In genomic region chr2:46697830-46698323, GRCh38 we compare ENCODE assay signal across 1 cellular context.
TF ChIP-seq lines count a peak whose summit lies in the region.

No MANE protein-coding gene starts in this region.

TF ChIP-seq in HepG2, 621 proteins besides CTCF, POLR2A, EP300 and RAD21 (continued from another document and continues in another):
- TF ChIP-seq, protein P1, sequence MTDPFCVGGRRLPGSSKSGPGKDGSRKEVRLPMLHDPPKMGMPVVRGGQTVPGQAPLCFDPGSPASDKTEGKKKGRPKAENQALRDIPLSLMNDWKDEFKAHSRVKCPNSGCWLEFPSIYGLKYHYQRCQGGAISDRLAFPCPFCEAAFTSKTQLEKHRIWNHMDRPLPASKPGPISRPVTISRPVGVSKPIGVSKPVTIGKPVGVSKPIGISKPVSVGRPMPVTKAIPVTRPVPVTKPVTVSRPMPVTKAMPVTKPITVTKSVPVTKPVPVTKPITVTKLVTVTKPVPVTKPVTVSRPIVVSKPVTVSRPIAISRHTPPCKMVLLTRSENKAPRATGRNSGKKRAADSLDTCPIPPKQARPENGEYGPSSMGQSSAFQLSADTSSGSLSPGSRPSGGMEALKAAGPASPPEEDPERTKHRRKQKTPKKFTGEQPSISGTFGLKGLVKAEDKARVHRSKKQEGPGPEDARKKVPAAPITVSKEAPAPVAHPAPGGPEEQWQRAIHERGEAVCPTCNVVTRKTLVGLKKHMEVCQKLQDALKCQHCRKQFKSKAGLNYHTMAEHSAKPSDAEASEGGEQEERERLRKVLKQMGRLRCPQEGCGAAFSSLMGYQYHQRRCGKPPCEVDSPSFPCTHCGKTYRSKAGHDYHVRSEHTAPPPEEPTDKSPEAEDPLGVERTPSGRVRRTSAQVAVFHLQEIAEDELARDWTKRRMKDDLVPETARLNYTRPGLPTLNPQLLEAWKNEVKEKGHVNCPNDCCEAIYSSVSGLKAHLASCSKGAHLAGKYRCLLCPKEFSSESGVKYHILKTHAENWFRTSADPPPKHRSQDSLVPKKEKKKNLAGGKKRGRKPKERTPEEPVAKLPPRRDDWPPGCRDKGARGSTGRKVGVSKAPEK (CRISPR knock-in tag; IDR thresholded peaks at IDR 0.05; ENCODE audit: borderline replicate concordance), result no peak
- TF ChIP-seq ZNF557 (CRISPR knock-in tag; IDR thresholded peaks at IDR 0.05), result 0 out of 2 replicates have a peak, but pooled peaks have one; percentile 29
- TF ChIP-seq RFX3 (CRISPR knock-in tag; IDR thresholded peaks at IDR 0.05), result no peak
- TF ChIP-seq PHF21A (CRISPR knock-in tag; IDR thresholded peaks at IDR 0.05), result peak; percentile 30
- no peak for TF ChIP-seq ZNF879 (CRISPR knock-in tag; IDR thresholded peaks at IDR 0.05)
- TF ChIP-seq, protein P2, sequence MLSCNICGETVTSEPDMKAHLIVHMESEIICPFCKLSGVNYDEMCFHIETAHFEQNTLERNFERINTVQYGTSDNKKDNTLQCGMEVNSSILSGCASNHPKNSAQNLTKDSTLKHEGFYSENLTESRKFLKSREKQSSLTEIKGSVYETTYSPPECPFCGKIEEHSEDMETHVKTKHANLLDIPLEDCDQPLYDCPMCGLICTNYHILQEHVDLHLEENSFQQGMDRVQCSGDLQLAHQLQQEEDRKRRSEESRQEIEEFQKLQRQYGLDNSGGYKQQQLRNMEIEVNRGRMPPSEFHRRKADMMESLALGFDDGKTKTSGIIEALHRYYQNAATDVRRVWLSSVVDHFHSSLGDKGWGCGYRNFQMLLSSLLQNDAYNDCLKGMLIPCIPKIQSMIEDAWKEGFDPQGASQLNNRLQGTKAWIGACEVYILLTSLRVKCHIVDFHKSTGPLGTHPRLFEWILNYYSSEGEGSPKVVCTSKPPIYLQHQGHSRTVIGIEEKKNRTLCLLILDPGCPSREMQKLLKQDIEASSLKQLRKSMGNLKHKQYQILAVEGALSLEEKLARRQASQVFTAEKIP (CRISPR knock-in tag; IDR thresholded peaks at IDR 0.05; ENCODE audit: borderline replicate concordance), result no peak
- no peak for TF ChIP-seq MAZ (IDR thresholded peaks at IDR 0.05; ENCODE audit: borderline replicate concordance, low read depth, low read length)
- TF ChIP-seq MAZ (CRISPR knock-in tag; IDR thresholded peaks at IDR 0.05; ENCODE audit: low read depth), result no peak
- TF ChIP-seq ZNF232 (CRISPR knock-in tag; IDR thresholded peaks at IDR 0.05; ENCODE audit: borderline replicate concordance), result no peak
- TF ChIP-seq FOXM1 (CRISPR knock-in tag; IDR thresholded peaks at IDR 0.05), result no peak
- peak; percentile 2; the same call in 1 of the 2 replicates for TF ChIP-seq PHF8 (CRISPR knock-in tag; IDR thresholded peaks at IDR 0.05)
- no peak for TF ChIP-seq ZFP41 (CRISPR knock-in tag; IDR thresholded peaks at IDR 0.05; ENCODE audit: borderline replicate concordance)
- no peak for TF ChIP-seq MTA3 (CRISPR knock-in tag; IDR thresholded peaks at IDR 0.05)
- TF ChIP-seq ZNF580 (CRISPR knock-in tag; IDR thresholded peaks at IDR 0.05; ENCODE audit: borderline replicate concordance, low read depth), result no peak; the same call in 1 of the 2 replicates
- TF ChIP-seq, protein P3, sequence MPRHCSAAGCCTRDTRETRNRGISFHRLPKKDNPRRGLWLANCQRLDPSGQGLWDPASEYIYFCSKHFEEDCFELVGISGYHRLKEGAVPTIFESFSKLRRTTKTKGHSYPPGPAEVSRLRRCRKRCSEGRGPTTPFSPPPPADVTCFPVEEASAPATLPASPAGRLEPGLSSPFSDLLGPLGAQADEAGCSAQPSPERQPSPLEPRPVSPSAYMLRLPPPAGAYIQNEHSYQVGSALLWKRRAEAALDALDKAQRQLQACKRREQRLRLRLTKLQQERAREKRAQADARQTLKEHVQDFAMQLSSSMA (CRISPR knock-in tag; IDR thresholded peaks at IDR 0.05), result no peak
- TF ChIP-seq BORCS8-MEF2B (CRISPR knock-in tag; IDR thresholded peaks at IDR 0.05), result no peak
- no peak for TF ChIP-seq GABPA (IDR thresholded peaks at IDR 0.05; ENCODE audit: low read depth, low read length)
- no peak for TF ChIP-seq GABPA (CRISPR knock-in tag; IDR thresholded peaks at IDR 0.05; ENCODE audit: low read depth)
- no peak for TF ChIP-seq JUNB (CRISPR knock-in tag; IDR thresholded peaks at IDR 0.05; ENCODE audit: borderline replicate concordance)
- TF ChIP-seq NCOA2 (CRISPR knock-in tag; IDR thresholded peaks at IDR 0.05), result no peak
- TF ChIP-seq, protein P4, sequence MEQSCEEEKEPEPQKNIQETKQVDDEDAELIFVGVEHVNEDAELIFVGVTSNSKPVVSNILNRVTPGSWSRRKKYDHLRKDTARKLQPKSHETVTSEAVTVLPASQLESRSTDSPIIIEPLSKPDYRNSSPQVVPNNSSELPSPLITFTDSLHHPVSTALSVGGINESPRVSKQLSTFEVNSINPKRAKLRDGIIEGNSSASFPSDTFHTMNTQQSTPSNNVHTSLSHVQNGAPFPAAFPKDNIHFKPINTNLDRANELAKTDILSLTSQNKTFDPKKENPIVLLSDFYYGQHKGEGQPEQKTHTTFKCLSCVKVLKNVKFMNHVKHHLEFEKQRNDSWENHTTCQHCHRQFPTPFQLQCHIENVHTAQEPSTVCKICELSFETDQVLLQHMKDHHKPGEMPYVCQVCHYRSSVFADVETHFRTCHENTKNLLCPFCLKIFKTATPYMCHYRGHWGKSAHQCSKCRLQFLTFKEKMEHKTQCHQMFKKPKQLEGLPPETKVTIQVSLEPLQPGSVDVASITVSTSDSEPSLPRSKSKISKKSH (CRISPR knock-in tag; IDR thresholded peaks at IDR 0.05; ENCODE audit: borderline replicate concordance), result no peak
- TF ChIP-seq PCBP2 (optimal IDR thresholded peaks at IDR 0.05; ENCODE audit: low read depth, low read length, poor library complexity, severe bottlenecking), result no peak
- TF ChIP-seq ZNF83 (CRISPR knock-in tag; IDR thresholded peaks at IDR 0.05; ENCODE audit: borderline replicate concordance), result no peak
- peak; percentile 56; the same call in 1 of the 2 replicates for TF ChIP-seq ZNF710 (CRISPR knock-in tag; IDR thresholded peaks at IDR 0.05; ENCODE audit: borderline replicate concordance)
- no peak for TF ChIP-seq ZFY (CRISPR knock-in tag; IDR thresholded peaks at IDR 0.05)
- TF ChIP-seq ZNF652 (CRISPR knock-in tag; IDR thresholded peaks at IDR 0.05; ENCODE audit: borderline replicate concordance, low read depth), result no peak
- no peak for TF ChIP-seq GLI4 (CRISPR knock-in tag; IDR thresholded peaks at IDR 0.05; ENCODE audit: borderline replicate concordance)
- TF ChIP-seq ZNF550 (CRISPR knock-in tag; IDR thresholded peaks at IDR 0.05; ENCODE audit: borderline replicate concordance), result no peak
- TF ChIP-seq NAIF1 (CRISPR knock-in tag; IDR thresholded peaks at IDR 0.05; ENCODE audit: borderline replicate concordance), result peak; percentile 38; the same call in 1 of the 2 replicates
- TF ChIP-seq ZNF17 (CRISPR knock-in tag; IDR thresholded peaks at IDR 0.05), result no peak
- peak; percentile 81 for TF ChIP-seq ZNF18 (CRISPR knock-in tag; IDR thresholded peaks at IDR 0.05; ENCODE audit: insufficient replicate concordance)
- TF ChIP-seq TCF7L2 (IDR thresholded peaks at IDR 0.05; ENCODE audit: low read depth, low read length), result no peak
- TF ChIP-seq SAP130 (CRISPR knock-in tag; IDR thresholded peaks at IDR 0.05; ENCODE audit: low read depth), result peak; percentile 70
- TF ChIP-seq ZMYM4 (CRISPR knock-in tag; IDR thresholded peaks at IDR 0.05), result no peak
- TF ChIP-seq ZSCAN29 (CRISPR knock-in tag; conservative IDR thresholded peaks at IDR 0.05), result 0 out of 2 replicates have a peak, but pooled peaks have one; percentile 44
- TF ChIP-seq, protein P5, sequence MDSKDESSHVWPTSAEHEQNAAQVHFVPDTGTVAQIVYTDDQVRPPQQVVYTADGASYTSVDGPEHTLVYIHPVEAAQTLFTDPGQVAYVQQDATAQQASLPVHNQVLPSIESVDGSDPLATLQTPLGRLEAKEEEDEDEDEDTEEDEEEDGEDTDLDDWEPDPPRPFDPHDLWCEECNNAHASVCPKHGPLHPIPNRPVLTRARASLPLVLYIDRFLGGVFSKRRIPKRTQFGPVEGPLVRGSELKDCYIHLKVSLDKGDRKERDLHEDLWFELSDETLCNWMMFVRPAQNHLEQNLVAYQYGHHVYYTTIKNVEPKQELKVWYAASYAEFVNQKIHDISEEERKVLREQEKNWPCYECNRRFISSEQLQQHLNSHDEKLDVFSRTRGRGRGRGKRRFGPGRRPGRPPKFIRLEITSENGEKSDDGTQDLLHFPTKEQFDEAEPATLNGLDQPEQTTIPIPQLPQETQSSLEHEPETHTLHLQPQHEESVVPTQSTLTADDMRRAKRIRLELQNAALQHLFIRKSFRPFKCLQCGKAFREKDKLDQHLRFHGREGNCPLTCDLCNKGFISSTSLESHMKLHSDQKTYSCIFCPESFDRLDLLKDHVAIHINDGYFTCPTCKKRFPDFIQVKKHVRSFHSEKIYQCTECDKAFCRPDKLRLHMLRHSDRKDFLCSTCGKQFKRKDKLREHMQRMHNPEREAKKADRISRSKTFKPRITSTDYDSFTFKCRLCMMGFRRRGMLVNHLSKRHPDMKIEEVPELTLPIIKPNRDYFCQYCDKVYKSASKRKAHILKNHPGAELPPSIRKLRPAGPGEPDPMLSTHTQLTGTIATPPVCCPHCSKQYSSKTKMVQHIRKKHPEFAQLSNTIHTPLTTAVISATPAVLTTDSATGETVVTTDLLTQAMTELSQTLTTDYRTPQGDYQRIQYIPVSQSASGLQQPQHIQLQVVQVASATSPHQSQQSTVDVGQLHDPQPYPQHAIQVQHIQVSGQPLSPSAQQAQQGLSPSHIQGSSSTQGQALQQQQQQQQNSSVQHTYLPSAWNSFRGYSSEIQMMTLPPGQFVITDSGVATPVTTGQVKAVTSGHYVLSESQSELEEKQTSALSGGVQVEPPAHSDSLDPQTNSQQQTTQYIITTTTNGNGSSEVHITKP (CRISPR knock-in tag; IDR thresholded peaks at IDR 0.05; ENCODE audit: low read depth), result no peak
- TF ChIP-seq BRCA1 (CRISPR knock-in tag; IDR thresholded peaks at IDR 0.05), result no peak
- TF ChIP-seq ZNF761 (CRISPR knock-in tag; conservative IDR thresholded peaks at IDR 0.05), result no peak
- peak in 1 of 2 experiments; percentile 36; a peak in 2 of 4 replicates for TF ChIP-seq HMGXB4 (CRISPR knock-in tag; IDR thresholded peaks at IDR 0.05; ENCODE audit: borderline replicate concordance in 1 of 2, low read depth in 1 of 2)
- no peak for TF ChIP-seq NFE2 (CRISPR knock-in tag; IDR thresholded peaks at IDR 0.05)
- TF ChIP-seq ZNF501 (CRISPR knock-in tag; IDR thresholded peaks at IDR 0.05), result no peak
- TF ChIP-seq KLF6 (CRISPR knock-in tag; IDR thresholded peaks at IDR 0.05), result no peak
- TF ChIP-seq ELF3 (CRISPR knock-in tag; IDR thresholded peaks at IDR 0.05), result peak; percentile 61
- no peak for TF ChIP-seq ZNF672 (CRISPR knock-in tag; IDR thresholded peaks at IDR 0.05)
- TF ChIP-seq ZNF296 (CRISPR knock-in tag; conservative IDR thresholded peaks at IDR 0.05), result no peak
- no peak for TF ChIP-seq HDAC6 (IDR thresholded peaks at IDR 0.05; ENCODE audit: low read depth, low read length)
- TF ChIP-seq, protein P6, sequence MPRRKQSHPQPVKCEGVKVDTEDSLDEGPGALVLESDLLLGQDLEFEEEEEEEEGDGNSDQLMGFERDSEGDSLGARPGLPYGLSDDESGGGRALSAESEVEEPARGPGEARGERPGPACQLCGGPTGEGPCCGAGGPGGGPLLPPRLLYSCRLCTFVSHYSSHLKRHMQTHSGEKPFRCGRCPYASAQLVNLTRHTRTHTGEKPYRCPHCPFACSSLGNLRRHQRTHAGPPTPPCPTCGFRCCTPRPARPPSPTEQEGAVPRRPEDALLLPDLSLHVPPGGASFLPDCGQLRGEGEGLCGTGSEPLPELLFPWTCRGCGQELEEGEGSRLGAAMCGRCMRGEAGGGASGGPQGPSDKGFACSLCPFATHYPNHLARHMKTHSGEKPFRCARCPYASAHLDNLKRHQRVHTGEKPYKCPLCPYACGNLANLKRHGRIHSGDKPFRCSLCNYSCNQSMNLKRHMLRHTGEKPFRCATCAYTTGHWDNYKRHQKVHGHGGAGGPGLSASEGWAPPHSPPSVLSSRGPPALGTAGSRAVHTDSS (CRISPR knock-in tag; conservative IDR thresholded peaks at IDR 0.05), result no peak
- TF ChIP-seq ZNF143 (CRISPR knock-in tag; IDR thresholded peaks at IDR 0.05), result no peak
- TF ChIP-seq ZNF782 (CRISPR knock-in tag; IDR thresholded peaks at IDR 0.05; ENCODE audit: borderline replicate concordance), result no peak
